8 cellular contexts compared by ENCODE assay signal in genomic region chr10:123008379-123009104, GRCh38. TPM values are rescaled to one million over a fixed set of nuclear protein-coding genes. Genes with fewer than 3 reads are reported as not detected.
DNase-seq lines count a peak whose midpoint lies in the region; ATAC-seq, FAIRE-seq and TF ChIP-seq lines count a peak whose summit lies in the region.

ACADSB (plus strand) TSS chr10:123009006; CDS start chr10:123009030, 24 bp downstream.
IKZF5 (minus strand) TSS chr10:123008795; CDS start chr10:122998625, 10,170 bp downstream.

- H3K27ac ChIP-seq in OCI-LY1 (ENCODE audit: low read depth, low read length, poor library complexity, severe bottlenecking) (peak within 1 kb of the TSS; percentile 57), endothelial cell of umbilical vein (ENCODE audit: insufficient read depth, low read depth, low read length) (peak within 1 kb of the TSS; percentile 63)

- H3K9me2 ChIP-seq in OCI-LY1 (ENCODE audit: low read depth, low read length) = no peaks in the 10 kb centered on the region

- peak; percentile 80 for TF ChIP-seq POLR2A in endothelial cell of umbilical vein (IDR thresholded peaks at IDR 0.05; ENCODE audit: low read depth, low read length)

- peaks cover 34% of the 10 kb centered on the region for H3K4me1 ChIP-seq in OCI-LY1 (ENCODE audit: insufficient read depth, low read length, severe bottlenecking)
- H3K4me1 ChIP-seq in endothelial cell of umbilical vein (ENCODE audit: control insufficient read depth, extremely low read depth, insufficient read depth, low read length) = peaks cover 21% of the 10 kb centered on the region

- H4K20me1 ChIP-seq in OCI-LY1 (ENCODE audit: insufficient read depth, low read length) (no peaks in the 10 kb centered on the region), endothelial cell of umbilical vein (replicated peaks; ENCODE audit: control insufficient read depth, extremely low read depth, insufficient read depth, low read length) (peaks cover 2% of the 10 kb centered on the region)

- H3K36me3 ChIP-seq in OCI-LY1 (ENCODE audit: insufficient read depth, low read length) (peaks cover 15% of the 10 kb centered on the region; the same call in 1 of the 2 replicates), endothelial cell of umbilical vein (ENCODE audit: control insufficient read depth in 2 of 2, extremely low read depth in 1 of 2, insufficient read depth in 2 of 2, low read length in 2 of 2) (peaks cover 0 to 2% of the 10 kb centered on the region in 2 experiments)

- peak; percentile 84 for ATAC-seq in GM21526 (IDR thresholded peaks at IDR 0.05; ENCODE audit: low FRiP score, unreplicated experiment)

- H3K9me1 ChIP-seq in endothelial cell of umbilical vein (replicated peaks; ENCODE audit: control insufficient read depth, extremely low read depth, insufficient read depth, low read length) = no peaks in the 10 kb centered on the region

- no peaks in the 10 kb centered on the region for H3K27me3 ChIP-seq in OCI-LY1 (ENCODE audit: insufficient read depth, low read length)
- H3K27me3 ChIP-seq in endothelial cell of umbilical vein (ENCODE audit: control insufficient read depth in 2 of 2, insufficient read depth in 2 of 2, low read length in 2 of 2) = no peaks in the 10 kb centered on the region

- dilution Hi-C loops in endothelial cell of umbilical vein (cut with MboI; ENCODE audit: extremely low pct_ligation_motif_present, low sequenced_read_pairs) = no loop called here

- no peak for TF ChIP-seq CTCF in OCI-LY1 (IDR thresholded peaks at IDR 0.05; ENCODE audit: low read length)
- TF ChIP-seq CTCF in endothelial cell of umbilical vein (IDR thresholded peaks at IDR 0.05; ENCODE audit: extremely low read depth in 1 of 2, insufficient read depth in 1 of 2, low read depth in 1 of 2, low read length in 2 of 2) = no peak

- no peak within 1 kb of the TSS for H2AFZ ChIP-seq in OCI-LY1 (ENCODE audit: low read length)
- peak within 1 kb of the TSS; percentile 94 for H2AFZ ChIP-seq in endothelial cell of umbilical vein (ENCODE audit: low read depth, low read length)

- peak within 1 kb of the TSS; percentile 90 for H3K4me3 ChIP-seq in OCI-LY1 (ENCODE audit: low read depth, low read length, poor library complexity, severe bottlenecking)
- H3K4me3 ChIP-seq in endothelial cell of umbilical vein (replicated peaks in 1 of 3; ENCODE audit: insufficient read depth in 1 of 3, low read depth in 1 of 3, low read length in 3 of 3) = peak within 1 kb of the TSS; percentile 80 to 93 (median 82)

- intact Hi-C loops in endothelial cell of umbilical vein (cut with micrococcal nuclease) = loop anchor here (1.0 to 10.0 kb wide), 8 partner anchors 13 to 1596 kb away; partner anchors contain the start of genes BUB3, C10orf88, FAM24B and PSTK

- no TSS peak for BruUV-seq in endothelial cell of umbilical vein (replicated peaks; lab: Mats Ljungman, UMichigan)

- peaks cover 47% of the 10 kb centered on the region for H3K79me2 ChIP-seq in OCI-LY1 (ENCODE audit: insufficient read depth, low read length)
- peaks cover 48% of the 10 kb centered on the region for H3K79me2 ChIP-seq in endothelial cell of umbilical vein (ENCODE audit: control insufficient read depth, insufficient read depth, low read length)

- peak within 1 kb of the TSS; percentile 90 for H3K9ac ChIP-seq in OCI-LY1 (ENCODE audit: low read length)
- H3K9ac ChIP-seq in endothelial cell of umbilical vein (replicated peaks; ENCODE audit: extremely low read depth, insufficient read depth, low read length) = peak within 1 kb of the TSS; percentile 96

- H3K9me3 ChIP-seq in OCI-LY1 (ENCODE audit: low read length) (no peaks in the 10 kb centered on the region), endothelial cell of umbilical vein (replicated peaks; ENCODE audit: control insufficient read depth, insufficient read depth, low read length) (no peaks in the 10 kb centered on the region)

- POLR2A ChIA-PET in endothelial cell of umbilical vein (lab: Charles Lee) = interaction anchor here (0.9 to 1.6 kb wide), 2 partner anchors 28 to 146 kb away, joined by 4 read pairs; partner anchors contain the start of genes BUB3 and PSTK

- CTCF ChIA-PET in endothelial cell of umbilical vein (lab: Charles Lee) = interaction anchor here (0.7 to 4.2 kb wide), 5 partner anchors 13 to 1380 kb away, joined by 3 to 30 read pairs (median 3); partner anchors contain the start of gene PSTK

- peak within 1 kb of the TSS; percentile 87 for H3K4me2 ChIP-seq in OCI-LY1 (ENCODE audit: low read length)
- H3K4me2 ChIP-seq in endothelial cell of umbilical vein (ENCODE audit: insufficient read depth, low read length) = peak within 1 kb of the TSS; percentile 89

- FAIRE-seq in endothelial cell of umbilical vein (lab: Jason Lieb, UNC) = peak; percentile 79

- H3F3A ChIP-seq in OCI-LY1 (ENCODE audit: insufficient read depth, low read length) = no peaks in the 10 kb centered on the region

- DNase-seq in DMS 273 (lab: John Stamatoyannopoulos, UW; ENCODE audit: unreplicated experiment) (peak; percentile 97), HuH-7 (ENCODE audit: low spot score) (peak; percentile 98), endothelial cell of umbilical vein (ENCODE audit: low read depth, low spot score) (peak; percentile 97), middle frontal gyrus (ENCODE audit: extremely low spot score, low spot score) (peak; percentile 91)
- peak; percentile 96 for DNase-seq in activated CD8-positive, alpha-beta memory T cell treated with anti-CD3 and anti-CD28 coated beads, Interleukin-2, amount 50 U/mL, for 4 hours
- peak; percentile 92 to 93 for DNase-seq in stimulated activated CD8-positive, alpha-beta memory T cell treated with anti-CD3 and anti-CD28 coated beads, Interleukin-2, amount 100 ng/mL, for 1 hour (ENCODE audit: low read depth in 2 of 2)

TF ChIP-seq in endothelial cell of umbilical vein, 7 proteins besides CTCF, POLR2A, EP300 and RAD21:
- no peak for TF ChIP-seq EZH2 (IDR thresholded peaks at IDR 0.05; ENCODE audit: borderline replicate concordance, low read depth, low read length, severe bottlenecking)
- TF ChIP-seq POLR2AphosphoS5 (IDR thresholded peaks at IDR 0.05; ENCODE audit: insufficient read depth, low read depth, low read length) = peak; percentile 84
- no peak for TF ChIP-seq JUN (IDR thresholded peaks at IDR 0.05; ENCODE audit: borderline replicate concordance, insufficient read depth, insufficient read length, low read depth)
- TF ChIP-seq GATA2 (IDR thresholded peaks at IDR 0.05; ENCODE audit: insufficient read depth, insufficient read length, low read depth, low read length) = no peak

RNA-seq across cellular contexts. Expression of gene ACADSB, which starts in this region (rescaled TPM):
- total RNA-seq in endothelial cell of umbilical vein = 10.8 and 15.2 TPM in 2 replicates
- 2.6 and 3.1 TPM in 2 replicates for polyA plus RNA-seq in endothelial cell of umbilical vein
- polyA plus RNA-seq in endothelial cell of umbilical vein (2011; cell fraction: cytosol; rRNA removed) = 3.2 and 3.6 TPM in 2 replicates
- 8.8 and 12.7 TPM in 2 replicates for polyA plus RNA-seq in endothelial cell of umbilical vein (2011; cell fraction: nucleus; rRNA removed)
- 10.3 and 10.4 TPM in 2 replicates for polyA plus RNA-seq in endothelial cell of umbilical vein (2012)
- polyA minus RNA-seq in endothelial cell of umbilical vein = 4.0 and 5.5 TPM in 2 replicates
- polyA minus RNA-seq in endothelial cell of umbilical vein (2011; cell fraction: cytosol; rRNA and poly(A)+ RNA removed) = 1.6 TPM
- polyA minus RNA-seq in endothelial cell of umbilical vein (2011; cell fraction: nucleus; rRNA and poly(A)+ RNA removed) = 4.4 and 5.0 TPM in 2 replicates

RNA-seq across cellular contexts. Expression of gene IKZF5, which starts in this region (rescaled TPM):
- total RNA-seq in endothelial cell of umbilical vein = 10.0 and 10.3 TPM in 2 replicates
- polyA plus RNA-seq in endothelial cell of umbilical vein = 4.5 and 7.1 TPM in 2 replicates
- polyA plus RNA-seq in endothelial cell of umbilical vein (2011; cell fraction: cytosol; rRNA removed) = 5.2 and 6.1 TPM in 2 replicates
- 16.9 and 18.2 TPM in 2 replicates for polyA plus RNA-seq in endothelial cell of umbilical vein (2011; cell fraction: nucleus; rRNA removed)
- polyA plus RNA-seq in endothelial cell of umbilical vein (2012) = 6.7 and 10.0 TPM in 2 replicates
- 6.4 and 8.2 TPM in 2 replicates for polyA minus RNA-seq in endothelial cell of umbilical vein
- 5.2 TPM for polyA minus RNA-seq in endothelial cell of umbilical vein (2011; cell fraction: cytosol; rRNA and poly(A)+ RNA removed)
- 14.1 and 22.2 TPM in 2 replicates for polyA minus RNA-seq in endothelial cell of umbilical vein (2011; cell fraction: nucleus; rRNA and poly(A)+ RNA removed)

Comparison
In these comparisons a context has a peak if more than half of its experiments do, and no peak if none do; other contexts are left out.
1. Peak in every context shown above with its lines: DNase-seq, ATAC-seq, H3K4me3 ChIP-seq and H3K27ac ChIP-seq.